In the genomic region with DNA sequence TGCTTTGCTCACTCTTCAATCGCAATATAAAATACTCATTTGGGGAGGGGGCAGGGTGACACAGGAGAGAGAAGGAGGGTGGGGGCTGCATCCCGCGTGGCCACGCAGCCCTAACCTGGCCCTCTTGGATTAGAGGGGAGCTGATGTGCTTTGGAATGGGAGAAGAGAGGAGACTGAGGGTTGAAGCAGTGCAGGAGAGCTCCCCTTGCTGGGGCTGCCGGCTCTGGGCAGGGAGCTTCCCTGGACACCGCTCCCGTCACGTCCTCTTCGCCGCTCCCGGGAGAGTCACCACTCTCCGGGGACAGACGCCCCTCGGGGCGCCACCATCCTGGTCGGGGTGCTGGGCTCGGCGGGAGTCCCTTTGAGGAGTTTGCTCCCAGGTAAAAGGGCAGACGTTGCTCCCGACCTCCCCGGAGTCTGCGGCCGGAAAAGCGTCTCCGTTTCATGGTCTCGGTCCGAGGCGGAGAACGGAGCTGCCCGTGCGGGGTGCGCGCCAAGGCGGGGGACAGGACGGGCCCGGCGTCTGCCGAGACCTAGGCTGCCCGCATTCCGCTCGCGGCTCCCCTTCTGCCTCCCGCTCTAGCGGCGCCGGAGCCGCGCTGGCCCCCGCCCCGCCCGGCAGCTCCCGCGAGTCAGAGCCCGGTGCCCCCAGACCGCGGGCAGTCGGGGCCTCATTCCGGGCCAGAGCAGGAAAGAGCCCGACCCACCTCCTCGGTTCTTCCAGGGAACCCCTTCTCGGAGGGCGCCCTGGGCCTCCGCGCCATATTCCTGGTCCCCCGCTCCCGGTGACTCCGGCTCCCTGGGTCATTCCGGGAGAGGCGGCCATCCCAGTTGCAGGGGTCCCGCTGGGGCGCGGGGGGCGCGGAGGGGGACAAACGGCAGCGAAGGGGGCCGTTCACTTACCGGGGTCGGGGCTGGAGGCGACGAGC, we compare ENCODE assay signal across 10 cellular contexts. TPM values are rescaled to one million over a fixed set of nuclear protein-coding genes. Genes with fewer than 3 reads are reported as not detected.
DNase-seq lines count a peak whose midpoint lies in the region; ATAC-seq and TF ChIP-seq lines count a peak whose summit lies in the region.
"Had no signal": no experiment of that assay in that cellular context is flagged by ENCODE, and none has a peak within 500 bp of the region (broad histone marks: within the 10 kb centered on the region; RNA-seq: fewer than 3 reads in every experiment).

No MANE protein-coding gene starts in this region.

- H2AFZ ChIP-seq in PC-3 (ENCODE audit: low read length) = no peak overlapping the region

- CTCF ChIA-PET in MCF 10A (lab: Yijun Ruan, JAX) (interaction anchor here (0.6 kb wide), 1 partner anchor 85 kb away, joined by 4 read pairs; no protein-coding TSS in a partner anchor), PC-3 (lab: Charles Lee) (interaction anchor here (0.7 kb wide), 1 partner anchor 122 kb away, joined by 3 read pairs; no protein-coding TSS in a partner anchor)

- POLR2A ChIA-PET in MCF 10A (lab: Yijun Ruan, JAX) = interaction anchor here (0.6 to 1.2 kb wide), 2 partner anchors 9 to 11 kb away, joined by 4 read pairs; no protein-coding TSS in a partner anchor
- POLR2A ChIA-PET in PC-3 (lab: Charles Lee; ENCODE audit: unreplicated experiment) = interaction anchor here (0.5 kb wide), 1 partner anchor 250 kb away, joined by 19 read pairs; no protein-coding TSS in a partner anchor

- H3K27me3 ChIP-seq in breast epithelium (peaks cover 4 to 39% of the 10 kb centered on the region in 2 donors), aorta (ENCODE audit: control insufficient read depth in 1 of 2, insufficient read depth in 2 of 2, low read length in 1 of 2) (peaks cover 0 to 5% of the 10 kb centered on the region in 2 donors), PC-3 (ENCODE audit: low read length) (no peaks in the 10 kb centered on the region)

- no peak overlapping the region for H3K4me2 ChIP-seq in PC-3 (ENCODE audit: low read length)

- H3F3A ChIP-seq in PC-3 (ENCODE audit: low read length, unreplicated experiment) = no peaks in the 10 kb centered on the region

- H3K4me1 ChIP-seq in breast epithelium (no peaks in the 10 kb centered on the region), aorta (ENCODE audit: control insufficient read depth in 1 of 2, insufficient read depth in 2 of 2, low read length in 2 of 2) (no peaks in the 10 kb centered on the region), PC-3 (ENCODE audit: insufficient read depth, low read length) (no peaks in the 10 kb centered on the region)

- intact Hi-C loops in breast epithelium (cut with DNase I; ENCODE audit: low total_unique reads) (no loop called here), MCF 10A (cut with micrococcal nuclease) (no loop called here), aorta (cut with DNase I) (no loop called here), PC-3 (cut with micrococcal nuclease) (no loop called here)

- H3K4me3 ChIP-seq in breast epithelium (peak overlapping the region; percentile 8 to 59 (median 31)), aorta (ENCODE audit: low read length in 2 of 2) (no peak overlapping the region), PC-3 (ENCODE audit: low read length) (no peak overlapping the region)

- H3K9me3 Mint-ChIP-seq in MCF 10A (ENCODE audit: unreplicated experiment) = no peaks in the 10 kb centered on the region

- peak; percentile 33 for ATAC-seq in aorta (ENCODE audit: low FRiP score)
- ATAC-seq in GM19035 (IDR thresholded peaks at IDR 0.05; ENCODE audit: unreplicated experiment) = no peak
- ATAC-seq in PC-3 = no peak

- no peaks in the 10 kb centered on the region for H4K20me1 ChIP-seq in PC-3 (ENCODE audit: low read length)

- 1 to 3% methylated on average over 78 to 81 of the region's 81 CpGs for WGBS in aorta, 2 donors

- BruUV-seq in MCF 10A (replicated peaks; lab: Mats Ljungman, UMichigan) (no TSS peak), PC-3 (replicated peaks; lab: Mats Ljungman, UMichigan) (no TSS peak)

- TF ChIP-seq CTCF in breast epithelium (IDR thresholded peaks at IDR 0.05) (no peak), MCF 10A (IDR thresholded peaks at IDR 0.05; ENCODE audit: unreplicated experiment) (no peak), PC-3 (conservative IDR thresholded peaks at IDR 0.05; ENCODE audit: low read depth, low read length) (no peak)

- no peaks in the 10 kb centered on the region for H3K36me3 Mint-ChIP-seq in MCF 10A (ENCODE audit: insufficient read depth, unreplicated experiment)

- no peak overlapping the region for H3K9ac ChIP-seq in PC-3 (ENCODE audit: low read length)

- TF ChIP-seq POLR2A in breast epithelium (IDR thresholded peaks at IDR 0.05) = no peak

- no peak overlapping the region for H3K27ac Mint-ChIP-seq in MCF 10A (ENCODE audit: low read depth, unreplicated experiment)
- H3K27ac Mint-ChIP-seq: activated naive CD4-positive, alpha-beta T cell treated with anti-CD3 and anti-CD28 coated beads, Interleukin-2, amount 50 U/mL, for 24 hours had no signal

- no peaks in the 10 kb centered on the region for H3K9me2 ChIP-seq in PC-3 (replicated peaks; ENCODE audit: low read length)

- H3K27ac ChIP-seq in breast epithelium (no peak overlapping the region), aorta (ENCODE audit: low read depth in 1 of 2, low read length in 2 of 2) (no peak overlapping the region), PC-3 (ENCODE audit: low read length) (no peak overlapping the region)
- H3K27ac ChIP-seq: HL-60 had no signal

- DNase-seq in breast epithelium (ENCODE audit: low spot score in 2 of 2) = no peak
- no peak for DNase-seq in MCF 10A (ENCODE audit: unreplicated experiment)
- peak; percentile 55 for DNase-seq in cerebellum (ENCODE audit: low spot score)
- peak; percentile 32 for DNase-seq in left kidney (ENCODE audit: low read depth, low spot score)
- peak in 1 of 2 donors; percentile 72 for DNase-seq in aorta
- DNase-seq in NCI-H2196 treated with DMSO at 0.1 percent for 48 hours (lab: John Stamatoyannopoulos, UW; ENCODE audit: unreplicated experiment) = no peak
- DNase-seq in PC-3 = no peak

- H3K4me1 Mint-ChIP-seq in MCF 10A (ENCODE audit: insufficient read depth, unreplicated experiment) = no peaks in the 10 kb centered on the region
- H3K4me1 Mint-ChIP-seq: activated naive CD4-positive, alpha-beta T cell treated with anti-CD3 and anti-CD28 coated beads, Interleukin-2, amount 50 U/mL, for 24 hours had no signal

- H3K79me2 ChIP-seq in PC-3 (ENCODE audit: low read length) = no peaks in the 10 kb centered on the region

- H3K36me3 ChIP-seq in breast epithelium = no peaks in the 10 kb centered on the region
- no peaks in the 10 kb centered on the region for H3K36me3 ChIP-seq in aorta (ENCODE audit: control insufficient read depth in 1 of 2, insufficient read depth in 2 of 2, low read length in 1 of 2)
- H3K36me3 ChIP-seq in PC-3 (ENCODE audit: low read depth, low read length) = no peaks in the 10 kb centered on the region

- peaks cover 57% of the 10 kb centered on the region for H3K27me3 Mint-ChIP-seq in MCF 10A (ENCODE audit: insufficient read depth, unreplicated experiment)

- no peaks in the 10 kb centered on the region for H3K9me3 ChIP-seq in breast epithelium
- H3K9me3 ChIP-seq in aorta (ENCODE audit: control insufficient read depth, low read length) = peaks cover 3% of the 10 kb centered on the region
- H3K9me3 ChIP-seq in PC-3 (ENCODE audit: low read length) = no peaks in the 10 kb centered on the region

- no peak overlapping the region for H3K4me3 Mint-ChIP-seq in MCF 10A (ENCODE audit: unreplicated experiment)
- H3K4me3 Mint-ChIP-seq: activated naive CD4-positive, alpha-beta T cell treated with anti-CD3 and anti-CD28 coated beads, Interleukin-2, amount 50 U/mL, for 24 hours had no signal

RNA-seq across cellular contexts. Expression of a gene that starts 0.6 kb away (rescaled TPM):
- total RNA-seq in breast epithelium (under 1 TPM in 1 of 3 donors, not detected in 2; 0.15 TPM), MCF 10A (2022) (not detected in 2 replicates), cerebellum (11.9 TPM), aorta (not detected), PC-3 (2014; rRNA removed) (not detected in 2 replicates)
- not detected for polyA plus RNA-seq in aorta

Comparison
In these comparisons a context has a peak if more than half of its experiments do, and no peak if none do; other contexts are left out.
1. DNase-seq: peak in cerebellum (single experiment) and left kidney (single experiment); none in breast epithelium (0 of 2), MCF 10A (single experiment), NCI-H2196 treated with DMSO at 0.1 percent for 48 hours (single experiment) and PC-3 (single experiment).
2. H3K4me3 ChIP-seq: peak in breast epithelium (3 of 3); none in aorta (0 of 2) and PC-3 (single experiment).
3. RNA of a gene that starts 0.6 kb away (total RNA-seq): 11.9 TPM in cerebellum (single experiment); 0.15 TPM in breast epithelium, not detected in MCF 10A, not detected in aorta and not detected in PC-3; every median in the first group is over 10 times any median in the second.